ENCODE assay signal across 1 cellular context in the genomic region with DNA sequence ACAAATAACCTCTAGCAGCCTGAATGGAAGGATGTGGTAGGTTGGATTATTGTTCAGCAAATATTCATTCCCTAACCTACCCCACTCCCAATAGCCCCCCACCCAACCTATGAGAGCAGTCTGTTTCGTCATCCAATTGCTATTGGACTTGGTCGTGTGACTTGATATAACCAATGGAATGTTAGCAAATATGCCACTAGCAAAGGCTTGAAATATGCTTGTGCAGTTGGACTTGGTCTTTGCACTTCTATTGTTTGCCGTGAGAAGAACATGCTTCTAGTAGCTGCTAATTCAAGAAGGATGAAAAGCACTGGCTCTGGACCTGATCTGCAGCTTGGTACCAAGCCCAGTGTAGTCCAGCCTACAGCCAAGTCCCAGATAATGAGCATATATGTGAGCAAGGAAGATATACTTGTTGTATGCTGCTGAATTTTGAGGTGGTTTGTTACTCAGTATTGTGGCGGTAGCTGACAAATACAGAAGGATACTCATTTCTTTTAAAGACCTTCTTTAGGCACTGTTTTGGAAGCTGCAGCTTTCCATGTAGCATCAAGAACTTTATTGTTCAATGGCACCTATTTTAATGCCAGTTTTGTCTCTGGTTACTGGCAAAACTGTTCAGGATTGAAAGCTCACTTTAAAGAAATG.
TF ChIP-seq lines count a peak whose summit lies in the region.

No MANE protein-coding gene starts in this region.

TF ChIP-seq in IMR-90, 13 proteins besides CTCF, POLR2A, EP300 and RAD21 (continued from another document):
- TF ChIP-seq, protein P1, sequence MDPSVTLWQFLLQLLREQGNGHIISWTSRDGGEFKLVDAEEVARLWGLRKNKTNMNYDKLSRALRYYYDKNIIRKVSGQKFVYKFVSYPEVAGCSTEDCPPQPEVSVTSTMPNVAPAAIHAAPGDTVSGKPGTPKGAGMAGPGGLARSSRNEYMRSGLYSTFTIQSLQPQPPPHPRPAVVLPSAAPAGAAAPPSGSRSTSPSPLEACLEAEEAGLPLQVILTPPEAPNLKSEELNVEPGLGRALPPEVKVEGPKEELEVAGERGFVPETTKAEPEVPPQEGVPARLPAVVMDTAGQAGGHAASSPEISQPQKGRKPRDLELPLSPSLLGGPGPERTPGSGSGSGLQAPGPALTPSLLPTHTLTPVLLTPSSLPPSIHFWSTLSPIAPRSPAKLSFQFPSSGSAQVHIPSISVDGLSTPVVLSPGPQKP (IDR thresholded peaks at IDR 0.05; ENCODE audit: borderline replicate concordance, low read depth, low read length), result no peak
- TF ChIP-seq FOS (IDR thresholded peaks at IDR 0.05; ENCODE audit: low read depth, low read length), result no peak
- TF ChIP-seq SMC3 (IDR thresholded peaks at IDR 0.05; ENCODE audit: low read depth, low read length), result no peak
- no peak for TF ChIP-seq MAZ (IDR thresholded peaks at IDR 0.05; ENCODE audit: borderline replicate concordance, low read depth, low read length)
- TF ChIP-seq MXI1 (IDR thresholded peaks at IDR 0.05; ENCODE audit: borderline replicate concordance, low read depth, low read length), result no peak
- TF ChIP-seq, protein P2, sequence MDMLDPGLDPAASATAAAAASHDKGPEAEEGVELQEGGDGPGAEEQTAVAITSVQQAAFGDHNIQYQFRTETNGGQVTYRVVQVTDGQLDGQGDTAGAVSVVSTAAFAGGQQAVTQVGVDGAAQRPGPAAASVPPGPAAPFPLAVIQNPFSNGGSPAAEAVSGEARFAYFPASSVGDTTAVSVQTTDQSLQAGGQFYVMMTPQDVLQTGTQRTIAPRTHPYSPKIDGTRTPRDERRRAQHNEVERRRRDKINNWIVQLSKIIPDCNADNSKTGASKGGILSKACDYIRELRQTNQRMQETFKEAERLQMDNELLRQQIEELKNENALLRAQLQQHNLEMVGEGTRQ (IDR thresholded peaks at IDR 0.05; ENCODE audit: low read depth, low read length), result no peak
- no peak for TF ChIP-seq CEBPB (IDR thresholded peaks at IDR 0.05; ENCODE audit: low read depth, low read length)
